In the genomic region with DNA sequence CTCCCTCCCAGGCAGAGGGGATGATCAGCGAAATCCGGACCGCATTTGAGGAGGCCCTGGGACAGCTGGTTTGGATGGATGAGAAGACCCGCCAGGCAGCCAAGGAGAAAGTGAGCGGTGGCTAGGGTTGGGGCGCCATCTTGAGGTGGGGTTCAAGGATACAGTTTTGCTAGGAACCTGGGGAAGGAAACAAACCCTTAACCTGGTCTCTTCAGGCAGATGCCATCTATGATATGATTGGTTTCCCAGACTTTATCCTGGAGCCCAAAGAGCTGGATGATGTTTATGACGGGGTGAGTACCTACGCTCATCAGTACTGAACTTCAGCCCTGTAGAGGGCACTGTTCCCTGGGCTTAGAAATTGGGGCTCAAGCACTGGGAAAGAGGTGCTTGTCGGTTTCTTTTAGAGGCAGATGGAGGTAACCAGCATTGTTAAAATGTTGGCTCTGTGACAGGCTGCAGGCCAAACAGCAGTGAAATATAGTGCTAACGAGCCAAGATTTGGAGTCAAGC, we compare ENCODE assay signal across 8 cellular contexts. TPM values are rescaled to one million over a fixed set of nuclear protein-coding genes. Genes with fewer than 3 reads are reported as not detected.
A peak's percentile ranks its signal among the peaks of the same experiment; 100 is the strongest.
DNase-seq lines count a peak whose midpoint lies in the region; ATAC-seq and TF ChIP-seq lines count a peak whose summit lies in the region.

No MANE protein-coding gene starts in this region.

- no peak overlapping the region for H3K27ac ChIP-seq in spleen
- no peak overlapping the region for H3K27ac ChIP-seq in vagina

- H3K27me3 ChIP-seq in spleen (replicated peaks in 1 of 7) (peaks cover 0 to 52% (median 3%) of the 10 kb centered on the region in 7 donors), vagina (no peaks in the 10 kb centered on the region)

- peak; percentile 63 for ATAC-seq in left ventricle myocardium superior
- no peak for ATAC-seq in GM19397 (IDR thresholded peaks at IDR 0.05; ENCODE audit: unreplicated experiment)

- H3K4me3 ChIP-seq in GM12865 (ENCODE audit: low read depth, low read length) = no peak overlapping the region
- H3K4me3 ChIP-seq in spleen = no peak overlapping the region
- H3K4me3 ChIP-seq in vagina = no peak overlapping the region

- H3K9me3 ChIP-seq in spleen (no peaks in the 10 kb centered on the region), vagina (no peaks in the 10 kb centered on the region)

- H3K4me1 ChIP-seq in spleen (no peaks in the 10 kb centered on the region), vagina (no peaks in the 10 kb centered on the region)

- H3K36me3 ChIP-seq in spleen = no peaks in the 10 kb centered on the region
- no peaks in the 10 kb centered on the region for H3K36me3 ChIP-seq in vagina

- DNase-seq in GM12865 (ENCODE audit: low read depth) (peak; percentile 60), NCI-H1105 (lab: John Stamatoyannopoulos, UW) (peak; percentile 61), SKM-1 (lab: John Stamatoyannopoulos, UW; ENCODE audit: unreplicated experiment) (peak; percentile 14), left ventricle myocardium superior (peak; percentile 49), spleen (no peak), vagina (ENCODE audit: extremely low spot score in 2 of 2) (no peak)
- DNase-seq in activated naive CD8-positive, alpha-beta T cell treated with anti-CD3 and anti-CD28 coated beads, Interleukin-2, amount 50 U/mL, for 16 hours (ENCODE audit: low read depth, low spot score) = peak; percentile 52

- TF ChIP-seq CTCF in GM12865 (IDR thresholded peaks at IDR 0.05; ENCODE audit: insufficient read depth, low read depth, low read length, missing control alignments) (peak; percentile 73), spleen (IDR thresholded peaks at IDR 0.05 in 8 of 11, conservative IDR thresholded peaks at IDR 0.05 in 3 of 11) (peak in 9 of 11 experiments; percentile 22 to 70 (median 42)), vagina (IDR thresholded peaks at IDR 0.05) (peak in 1 of 3 experiments; percentile 23)

- no peak for TF ChIP-seq POLR2A in spleen (IDR thresholded peaks at IDR 0.05)
- no peak for TF ChIP-seq POLR2A in vagina (IDR thresholded peaks at IDR 0.05)

- 12 to 16% (median 14%) methylated on average over 10 of the region's 10 CpGs for WGBS in spleen, 5 donors

- intact Hi-C loops in left ventricle myocardium superior (cut with micrococcal nuclease) = no loop called here
- intact Hi-C loops in spleen (cut with DNase I; ENCODE audit: low total_unique reads) = no loop called here
- intact Hi-C loops in vagina (cut with DNase I) = loop anchor here (10.0 kb wide), 1 partner anchor 225 kb away; no protein-coding TSS in a partner anchor

RNA-seq across cellular contexts. Expression of a gene that starts 9.6 kb away (rescaled TPM):
- total RNA-seq in left ventricle myocardium superior (242 TPM), spleen (100 to 1,000 TPM; 130 to 191 (median 142) TPM), vagina (108 TPM)
- polyA plus RNA-seq in spleen = 10 to 100 TPM; 53.8 to 94.7 (median 62.4) TPM

RNA-seq across cellular contexts. Expression of a gene that starts 13.7 kb away (rescaled TPM):
- total RNA-seq in left ventricle myocardium superior = not detected
- total RNA-seq in spleen = not detected
- not detected for polyA plus RNA-seq in spleen
- 1.7 TPM for total RNA-seq in vagina

RNA-seq across cellular contexts. Expression of a gene that starts 24.9 kb away (rescaled TPM):
- total RNA-seq in left ventricle myocardium superior (250 TPM), spleen (100 to 1,000 TPM; 191 to 294 (median 247) TPM), vagina (207 TPM)
- polyA plus RNA-seq in spleen = 100 to 1,000 TPM in 1 of 3 donors, 10 to 100 TPM in 2; 83.4 to 136 (median 84.2) TPM

RNA-seq across cellular contexts. Expression of a gene that starts 28.1 kb away (rescaled TPM):
- total RNA-seq in left ventricle myocardium superior = not detected
- total RNA-seq in spleen = under 1 TPM in 1 of 7 donors, not detected in 6; 0.35 TPM
- under 1 TPM in 1 of 3 donors, not detected in 2; 0.08 TPM for polyA plus RNA-seq in spleen
- not detected for total RNA-seq in vagina

RNA-seq across cellular contexts. Expression of a gene that starts 40.0 kb away (rescaled TPM):
- total RNA-seq in left ventricle myocardium superior = 1.6 TPM
- total RNA-seq in spleen = 1 to 10 TPM; 1.2 to 5.4 (median 3.0) TPM
- 1 to 10 TPM; 1.6 to 3.7 (median 3.5) TPM for polyA plus RNA-seq in spleen
- 5.6 TPM for total RNA-seq in vagina

Comparison
In these comparisons a context has a peak if more than half of its experiments do, and no peak if none do; other contexts are left out.
1. DNase-seq: peak in GM12865 (single experiment), NCI-H1105 (single experiment), SKM-1 (single experiment), activated naive CD8-positive, alpha-beta T cell treated with anti-CD3 and anti-CD28 coated beads, Interleukin-2, amount 50 U/mL, for 16 hours (single experiment) and left ventricle myocardium superior (single experiment); none in spleen (single experiment) and vagina (0 of 2).